In genomic region chr16:81715358-81716196, GRCh38 we compare ENCODE assay signal across 10 cellular contexts.
DNase-seq lines count a peak whose midpoint lies in the region; ATAC-seq and TF ChIP-seq lines count a peak whose summit lies in the region.
"Had no signal": no experiment of that assay in that cellular context is flagged by ENCODE, and none has a peak within 500 bp of the region (broad histone marks: within the 10 kb centered on the region; RNA-seq: fewer than 3 reads in every experiment).

No MANE protein-coding gene starts in this region.

- no peaks in the 10 kb centered on the region for H3K27me3 ChIP-seq in CD4-positive, alpha-beta T cell (ENCODE audit: control insufficient read depth, insufficient read depth, low read length)
- H3K27me3 ChIP-seq: ascending aorta had no signal

- H3K27ac Mint-ChIP-seq in CD4-positive, alpha-beta T cell: peak overlapping the region; percentile 83
- peak overlapping the region; percentile 67 for H3K27ac Mint-ChIP-seq in activated naive CD8-positive, alpha-beta T cell treated with anti-CD3 and anti-CD28 coated beads, Interleukin-2, amount 10 ng/mL, durations not matched to agents 7 days and 5 days

- H3K4me3 Mint-ChIP-seq in CD4-positive, alpha-beta T cell: peak overlapping the region; percentile 51
- H3K4me3 Mint-ChIP-seq in activated naive CD8-positive, alpha-beta T cell treated with anti-CD3 and anti-CD28 coated beads, Interleukin-2, amount 10 ng/mL, durations not matched to agents 7 days and 5 days: peak overlapping the region; percentile 66

- intact Hi-C loops in CD4-positive, alpha-beta T cell (cut with DNase I, micrococcal nuclease): loop anchor here in 1 of 2 experiments (5.0 kb wide), 1 partner anchor 83 kb away; no protein-coding TSS in a partner anchor

- TF ChIP-seq CTCF in CD4-positive, alpha-beta T cell (IDR thresholded peaks at IDR 0.05): no peak
- no peak for TF ChIP-seq CTCF in GM13976 (IDR thresholded peaks at IDR 0.05; ENCODE audit: borderline replicate concordance, control extremely low read depth, extremely low read depth, insufficient read depth, missing control alignments)

- peak; percentile 67 for ATAC-seq in CD4-positive, alpha-beta T cell (ENCODE audit: poor library complexity)
- ATAC-seq in GM19452 (IDR thresholded peaks at IDR 0.05; ENCODE audit: unreplicated experiment): peak; percentile 52
- peak; percentile 51 for ATAC-seq in HG03175 (IDR thresholded peaks at IDR 0.05; ENCODE audit: unreplicated experiment)
- peak; percentile 49 for ATAC-seq in activated naive CD8-positive, alpha-beta T cell treated with anti-CD3 and anti-CD28 coated beads, Interleukin-2, amount 10 ng/mL, durations not matched to agents 7 days and 5 days (ENCODE audit: low read depth)

- POLR2A ChIA-PET in CD4-positive, alpha-beta T cell (lab: Charles Lee): interaction anchor here (0.7 to 1.3 kb wide), 5 partner anchors 9 to 272 kb away, joined by 3 to 4 read pairs (median 3); no protein-coding TSS in a partner anchor
- POLR2A ChIA-PET in activated naive CD8-positive, alpha-beta T cell treated with anti-CD3 and anti-CD28 coated beads, Interleukin-2, amount 10 ng/mL, durations not matched to agents 7 days and 5 days (lab: Charles Lee): interaction anchor here (0.6 to 1.2 kb wide), 4 partner anchors 10 to 520 kb away, joined by 3 to 4 read pairs (median 3); no protein-coding TSS in a partner anchor

- peak in 3 of 10 experiments; percentile 14 to 36 (median 28) for DNase-seq in CD4-positive, alpha-beta T cell
- DNase-seq in activated naive CD8-positive, alpha-beta T cell treated with anti-CD3 and anti-CD28 coated beads, Interleukin-2, amount 10 ng/mL, durations not matched to agents 7 days and 5 days: no peak
- DNase-seq in GM13976 (ENCODE audit: low spot score): no peak
- no peak for DNase-seq in AG08395 (ENCODE audit: low spot score)
- DNase-seq in DMS79 treated with DMSO at 0.1 percent for 48 hours (lab: John Stamatoyannopoulos, UW): no peak
- DNase-seq in stimulated activated CD4-positive, alpha-beta T cell treated with anti-CD3 and anti-CD28 coated beads, Interleukin-4, amount 100 ng/mL, for 4 hours: no peak
- DNase-seq: NCI-H2171 had no signal

- H3K27ac ChIP-seq in CD4-positive, alpha-beta T cell (ENCODE audit: low read depth, low read length): no peak overlapping the region
- H3K27ac ChIP-seq: ascending aorta had no signal

- in situ Hi-C loops in GM13976 (cut with MboI; ENCODE audit: low sequenced_read_pairs, unreplicated experiment): no loop called here

- no peaks in the 10 kb centered on the region for H3K9me3 ChIP-seq in CD4-positive, alpha-beta T cell (ENCODE audit: control insufficient read depth, low read length)
- H3K9me3 ChIP-seq: ascending aorta had no signal

- no peaks in the 10 kb centered on the region for H3K27me3 Mint-ChIP-seq in CD4-positive, alpha-beta T cell
- no peaks in the 10 kb centered on the region for H3K27me3 Mint-ChIP-seq in activated naive CD8-positive, alpha-beta T cell treated with anti-CD3 and anti-CD28 coated beads, Interleukin-2, amount 10 ng/mL, durations not matched to agents 7 days and 5 days

- CTCF ChIA-PET in CD4-positive, alpha-beta T cell (lab: Charles Lee): interaction anchor here (1.0 to 1.8 kb wide), 2 partner anchors 15 to 93 kb away, joined by 4 to 6 read pairs; no protein-coding TSS in a partner anchor

- H3K36me3 Mint-ChIP-seq in CD4-positive, alpha-beta T cell (ENCODE audit: low read depth): peaks cover 10% of the 10 kb centered on the region
- H3K36me3 Mint-ChIP-seq in activated naive CD8-positive, alpha-beta T cell treated with anti-CD3 and anti-CD28 coated beads, Interleukin-2, amount 10 ng/mL, durations not matched to agents 7 days and 5 days: no peaks in the 10 kb centered on the region

- H3K9me3 Mint-ChIP-seq in CD4-positive, alpha-beta T cell: no peaks in the 10 kb centered on the region
- no peaks in the 10 kb centered on the region for H3K9me3 Mint-ChIP-seq in activated naive CD8-positive, alpha-beta T cell treated with anti-CD3 and anti-CD28 coated beads, Interleukin-2, amount 10 ng/mL, durations not matched to agents 7 days and 5 days

- H3K4me1 Mint-ChIP-seq in CD4-positive, alpha-beta T cell (ENCODE audit: low read depth): peaks cover 51% of the 10 kb centered on the region
- H3K4me1 Mint-ChIP-seq in activated naive CD8-positive, alpha-beta T cell treated with anti-CD3 and anti-CD28 coated beads, Interleukin-2, amount 10 ng/mL, durations not matched to agents 7 days and 5 days: peaks cover 41% of the 10 kb centered on the region
